Comparison of ENCODE assay signal across 33 cellular contexts in the genomic region with DNA sequence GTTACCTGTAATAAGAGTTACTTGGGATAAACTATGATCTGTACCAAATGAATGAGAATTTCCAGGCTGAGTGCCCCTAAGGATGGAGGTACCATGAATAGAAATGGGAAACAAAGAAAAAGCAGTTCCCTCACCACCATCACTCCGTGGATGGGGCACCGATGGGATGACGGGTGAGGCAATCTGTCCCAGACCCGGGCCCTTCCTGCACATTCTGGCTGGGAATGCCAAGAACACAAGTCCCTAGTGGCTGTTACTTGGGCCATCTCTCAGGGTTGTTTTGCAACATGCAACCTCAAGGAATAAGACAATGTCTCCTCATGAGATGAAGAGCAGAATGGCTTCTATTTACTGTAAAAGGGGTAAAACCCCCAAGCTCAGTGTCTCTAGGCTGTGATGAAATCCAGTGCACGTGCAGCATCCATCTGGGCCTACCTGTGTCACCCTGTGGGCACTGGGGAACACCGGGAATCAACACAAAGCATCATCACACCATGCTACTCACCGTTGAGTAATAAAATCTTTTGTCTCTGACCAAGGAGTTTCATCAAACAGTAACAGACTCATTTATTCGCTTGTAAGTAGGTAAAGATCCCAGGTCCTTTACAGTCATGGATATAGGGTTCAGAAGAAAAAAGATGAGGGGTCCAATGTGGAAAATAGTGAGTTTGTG.
"Had no signal": no experiment of that assay in that cellular context is flagged by ENCODE, and none has a peak within 500 bp of the region (broad histone marks: within the 10 kb centered on the region; RNA-seq: fewer than 3 reads in every experiment).

No MANE protein-coding gene starts in this region.

- H3K4me3 Mint-ChIP-seq: activated CD4-positive, alpha-beta memory T cell treated with anti-CD3 and anti-CD28 coated beads for 36 hours; activated CD4-positive, alpha-beta T cell treated with anti-CD3 and anti-CD28 coated beads for 36 hours; activated CD4-positive, alpha-beta T cell treated with anti-CD3 and anti-CD28 coated beads, Interleukin-2, amount 10 ng/mL, durations not matched to agents 24 days and 14 days; activated CD8-positive, alpha-beta memory T cell treated with anti-CD3 and anti-CD28 coated beads, Interleukin-2, amount 10 ng/mL, durations not matched to agents 7 days and 5 days; activated CD8-positive, alpha-beta T cell treated with anti-CD3 and anti-CD28 coated beads, Interleukin-2, amount 10 ng/mL, durations not matched to agents 7 days and 5 days; activated naive CD4-positive, alpha-beta T cell treated with anti-CD3 and anti-CD28 coated beads for 36 hours; activated naive CD4-positive, alpha-beta T cell treated with anti-CD3 and anti-CD28 coated beads, Interleukin-2, amount 50 U/mL, for 24 hours; activated naive CD8-positive, alpha-beta T cell treated with anti-CD3 and anti-CD28 coated beads for 36 hours; activated naive CD8-positive, alpha-beta T cell treated with anti-CD3 and anti-CD28 coated beads, Interleukin-2, amount 50 U/mL, for 24 hours; activated T-helper 1 cell treated with anti-CD3 and anti-CD28 coated beads, Interleukin-12 subunit alpha, Interleukin-12 subunit beta, Interleukin-2, Interleukin-4 antibody, amounts not matched to agents 30 ng/mL and 10 ng/mL and 1 ng/mL, durations not matched to agents 14 hours and 24 hours and 36 hours; effector memory CD8-positive, alpha-beta T cell had no signal

- H3K36me3 ChIP-seq: adrenal gland had no signal

- H3K27ac ChIP-seq: adrenal gland, body of pancreas, esophagus muscularis mucosa had no signal

- H3K27me3 ChIP-seq: adrenal gland, body of pancreas, esophagus muscularis mucosa had no signal

- H3K36me3 Mint-ChIP-seq: activated CD4-positive, alpha-beta memory T cell treated with anti-CD3 and anti-CD28 coated beads for 36 hours; activated CD8-positive, alpha-beta memory T cell treated with anti-CD3 and anti-CD28 coated beads, Interleukin-2, amount 10 ng/mL, durations not matched to agents 7 days and 5 days; activated naive CD4-positive, alpha-beta T cell treated with anti-CD3 and anti-CD28 coated beads, Interleukin-2, amount 50 U/mL, for 24 hours had no signal

- H3K9me3 Mint-ChIP-seq: activated CD4-positive, alpha-beta memory T cell treated with anti-CD3 and anti-CD28 coated beads for 36 hours; activated CD4-positive, alpha-beta T cell treated with anti-CD3 and anti-CD28 coated beads, Interleukin-2, amount 10 ng/mL, durations not matched to agents 24 days and 14 days; activated naive CD4-positive, alpha-beta T cell treated with anti-CD3 and anti-CD28 coated beads for 36 hours; activated naive CD4-positive, alpha-beta T cell treated with anti-CD3 and anti-CD28 coated beads, Interleukin-2, amount 50 U/mL, for 24 hours; activated naive CD8-positive, alpha-beta T cell treated with anti-CD3 and anti-CD28 coated beads for 36 hours; activated naive CD8-positive, alpha-beta T cell treated with anti-CD3 and anti-CD28 coated beads, Interleukin-2, amount 50 U/mL, for 24 hours; activated T-helper 1 cell treated with anti-CD3 and anti-CD28 coated beads, Interleukin-12 subunit alpha, Interleukin-12 subunit beta, Interleukin-2, Interleukin-4 antibody, amounts not matched to agents 30 ng/mL and 10 ng/mL and 1 ng/mL, durations not matched to agents 14 hours and 24 hours and 36 hours; activated T-helper 2 cell treated with anti-CD3 and anti-CD28 coated beads, Interferon-gamma antibody, Interleukin-2, Interleukin-4, amounts not matched to agents 10 μg/mL and 5 μg/mL and 100 μg/mL, durations not matched to agents 14 hours and 24 hours and 36 hours; effector memory CD8-positive, alpha-beta T cell had no signal

- H3K4me1 Mint-ChIP-seq: activated CD4-positive, alpha-beta T cell treated with anti-CD3 and anti-CD28 coated beads for 36 hours; activated CD8-positive, alpha-beta memory T cell treated with anti-CD3 and anti-CD28 coated beads, Interleukin-2, amount 10 ng/mL, durations not matched to agents 7 days and 5 days; activated naive CD4-positive, alpha-beta T cell treated with anti-CD3 and anti-CD28 coated beads, Interleukin-2, amount 50 U/mL, for 24 hours; activated naive CD8-positive, alpha-beta T cell treated with anti-CD3 and anti-CD28 coated beads for 36 hours had no signal

- ATAC-seq: activated CD4-positive, alpha-beta T cell treated with anti-CD3 and anti-CD28 coated beads for 36 hours; activated CD8-positive, alpha-beta memory T cell treated with anti-CD3 and anti-CD28 coated beads, Interleukin-2, amount 10 ng/mL, durations not matched to agents 7 days and 5 days; activated CD8-positive, alpha-beta T cell treated with anti-CD3 and anti-CD28 coated beads, Interleukin-2, amount 10 ng/mL, durations not matched to agents 7 days and 5 days; activated naive CD8-positive, alpha-beta T cell treated with anti-CD3 and anti-CD28 coated beads, Interleukin-2, amount 50 U/mL, for 24 hours; body of pancreas; effector memory CD8-positive, alpha-beta T cell had no signal

- H3K27ac Mint-ChIP-seq: activated CD4-positive, alpha-beta memory T cell treated with anti-CD3 and anti-CD28 coated beads for 36 hours; activated CD4-positive, alpha-beta T cell treated with anti-CD3 and anti-CD28 coated beads for 36 hours; activated CD4-positive, alpha-beta T cell treated with anti-CD3 and anti-CD28 coated beads, Interleukin-2, amount 10 ng/mL, durations not matched to agents 24 days and 14 days; activated CD8-positive, alpha-beta memory T cell treated with anti-CD3 and anti-CD28 coated beads, Interleukin-2, amount 10 ng/mL, durations not matched to agents 7 days and 5 days; activated CD8-positive, alpha-beta T cell treated with anti-CD3 and anti-CD28 coated beads, Interleukin-2, amount 10 ng/mL, durations not matched to agents 7 days and 5 days; activated naive CD4-positive, alpha-beta T cell treated with anti-CD3 and anti-CD28 coated beads for 36 hours; activated naive CD4-positive, alpha-beta T cell treated with anti-CD3 and anti-CD28 coated beads, Interleukin-2, amount 50 U/mL, for 24 hours; activated naive CD8-positive, alpha-beta T cell treated with anti-CD3 and anti-CD28 coated beads for 36 hours; activated naive CD8-positive, alpha-beta T cell treated with anti-CD3 and anti-CD28 coated beads, Interleukin-2, amount 50 U/mL, for 24 hours; activated T-helper 1 cell treated with anti-CD3 and anti-CD28 coated beads, Interleukin-12 subunit alpha, Interleukin-12 subunit beta, Interleukin-2, Interleukin-4 antibody, amounts not matched to agents 30 ng/mL and 10 ng/mL and 1 ng/mL, durations not matched to agents 14 hours and 24 hours and 36 hours; activated T-helper 2 cell treated with anti-CD3 and anti-CD28 coated beads, Interferon-gamma antibody, Interleukin-2, Interleukin-4, amounts not matched to agents 10 μg/mL and 5 μg/mL and 100 μg/mL, durations not matched to agents 14 hours and 24 hours and 36 hours; effector memory CD8-positive, alpha-beta T cell had no signal

- FAIRE-seq: colon, endothelial cell of umbilical vein, frontal cortex had no signal

- H3K4me1 ChIP-seq: body of pancreas had no signal

- H3K9me3 ChIP-seq: adrenal gland, body of pancreas, esophagus muscularis mucosa had no signal

- DNase-seq: activated CD4-positive, alpha-beta memory T cell treated with anti-CD3 and anti-CD28 coated beads for 36 hours; activated CD4-positive, alpha-beta T cell treated with anti-CD3 and anti-CD28 coated beads for 36 hours; activated CD4-positive, alpha-beta T cell treated with anti-CD3 and anti-CD28 coated beads, Interleukin-2, amount 10 ng/mL, durations not matched to agents 24 days and 14 days; activated CD4-positive, CD25-positive, alpha-beta regulatory T cell; activated CD4-positive, CD25-positive, alpha-beta regulatory T cell treated with anti-CD3 and anti-CD28 coated beads, Interleukin-2, amount 50 U/mL, for 72 hours; activated CD8-positive, alpha-beta memory T cell treated with anti-CD3 and anti-CD28 coated beads, Interleukin-2, amount 10 ng/mL, durations not matched to agents 7 days and 5 days; activated CD8-positive, alpha-beta memory T cell treated with anti-CD3 and anti-CD28 coated beads, Interleukin-2, amount 50 U/mL, for 4 hours; activated CD8-positive, alpha-beta T cell treated with anti-CD3 and anti-CD28 coated beads, Interleukin-2, amount 10 ng/mL, durations not matched to agents 7 days and 5 days; activated effector memory CD4-positive, alpha-beta T cell treated with anti-CD3 and anti-CD28 coated beads, Interleukin-2, amount 50 U/mL, for 16 hours; activated naive CD4-positive, alpha-beta T cell treated with anti-CD3 and anti-CD28 coated beads for 36 hours; activated naive CD8-positive, alpha-beta T cell treated with anti-CD3 and anti-CD28 coated beads for 36 hours; activated naive CD8-positive, alpha-beta T cell treated with anti-CD3 and anti-CD28 coated beads, Interleukin-2, amount 50 U/mL, for 24 hours; activated T-cell treated with anti-CD3 and anti-CD28 coated beads, Interleukin-2, amount 50 U/mL, for 1 hour; activated T-cell treated with anti-CD3 and anti-CD28 coated beads, Interleukin-2, amount 50 U/mL, for 48 hours; adrenal gland; amygdala; aorta; body of pancreas; caudate nucleus; cortex of kidney; dermis blood vessel endothelial cell; effector CD4-positive, alpha-beta T cell; effector memory CD8-positive, alpha-beta T cell; erythroblast; head of caudate nucleus; T-helper 2 cell had no signal

- H3K4me3 ChIP-seq: adrenal gland, body of pancreas, esophagus muscularis mucosa had no signal
